ENCODE assay signal across 18 cellular contexts in genomic region chr5:15785636-15786035, GRCh38.
DNase-seq lines count a peak whose midpoint lies in the region; ATAC-seq and TF ChIP-seq lines count a peak whose summit lies in the region.
"Had no signal": no experiment of that assay in that cellular context is flagged by ENCODE, and none has a peak within 500 bp of the region (broad histone marks: within the 10 kb centered on the region; RNA-seq: fewer than 3 reads in every experiment).

No MANE protein-coding gene starts in this region.

- no peaks in the 10 kb centered on the region for H3K36me3 ChIP-seq in PC-3 (ENCODE audit: low read depth, low read length)

- intact Hi-C loops in head of caudate nucleus (cut with DNase I) = no loop called here
- intact Hi-C loops in PC-3 (cut with micrococcal nuclease) = no loop called here

- no TSS peak for BruUV-seq in PC-3 (replicated peaks; lab: Mats Ljungman, UMichigan)

- H3K9ac ChIP-seq in PC-3 (ENCODE audit: low read length) = no peak overlapping the region

- no peak for TF ChIP-seq CTCF in PC-3 (conservative IDR thresholded peaks at IDR 0.05; ENCODE audit: low read depth, low read length)

- DNase-seq in NCI-H526 (lab: John Stamatoyannopoulos, UW) (peak; percentile 31 to 63), caudate nucleus (lab: John Stamatoyannopoulos, UW) (peak in 16 of 61 donors; percentile 16 to 57 (median 29)), head of caudate nucleus (peak in 32 of 42 donors; percentile 19 to 74 (median 47)), retina (peak; percentile 58), PC-3 (no peak)
- DNase-seq: DMS 273 treated with DMSO at 0.1 percent for 48 hours, HFFc6, IMR-90, Karpas-422, MM.1S, NCI-H1105, NCI-H1694, NCI-H345, NCI-H748 treated with DMSO at 0.1 percent for 48 hours had no signal

- H3K27ac ChIP-seq in caudate nucleus (ENCODE audit: low read depth, low read length) (peak overlapping the region; percentile 76), PC-3 (ENCODE audit: low read length) (no peak overlapping the region)

- no peak overlapping the region for H3K4me3 ChIP-seq in PC-3 (ENCODE audit: low read length)

- H3F3A ChIP-seq in PC-3 (ENCODE audit: low read length, unreplicated experiment) = no peaks in the 10 kb centered on the region

- no peaks in the 10 kb centered on the region for H3K4me1 ChIP-seq in PC-3 (ENCODE audit: insufficient read depth, low read length)

- no peaks in the 10 kb centered on the region for H3K9me2 ChIP-seq in PC-3 (replicated peaks; ENCODE audit: low read length)

- ATAC-seq in HG03378 (IDR thresholded peaks at IDR 0.05; ENCODE audit: unreplicated experiment) (no peak), PC-3 (no peak), GM21447 (IDR thresholded peaks at IDR 0.05; ENCODE audit: unreplicated experiment) (no peak)
- no peak for ATAC-seq in activated CD4-positive, CD25-positive, alpha-beta regulatory T cell treated with anti-CD3 and anti-CD28 coated beads, Interleukin-2, amount 50 U/mL, for 24 hours
- ATAC-seq: Panc1 had no signal

- H3K4me2 ChIP-seq in PC-3 (ENCODE audit: low read length) = no peak overlapping the region

- H4K20me1 ChIP-seq in PC-3 (ENCODE audit: low read length) = no peaks in the 10 kb centered on the region

- CTCF ChIA-PET in PC-3 (lab: Charles Lee) = no interaction called here

- no peak overlapping the region for H2AFZ ChIP-seq in PC-3 (ENCODE audit: low read length)

- H3K79me2 ChIP-seq in PC-3 (ENCODE audit: low read length) = no peaks in the 10 kb centered on the region

- no peaks in the 10 kb centered on the region for H3K27me3 ChIP-seq in PC-3 (ENCODE audit: low read length)

- POLR2A ChIA-PET in PC-3 (lab: Charles Lee; ENCODE audit: unreplicated experiment) = no interaction called here

- H3K9me3 ChIP-seq in PC-3 (ENCODE audit: low read length) = no peaks in the 10 kb centered on the region
